In the genomic region with DNA sequence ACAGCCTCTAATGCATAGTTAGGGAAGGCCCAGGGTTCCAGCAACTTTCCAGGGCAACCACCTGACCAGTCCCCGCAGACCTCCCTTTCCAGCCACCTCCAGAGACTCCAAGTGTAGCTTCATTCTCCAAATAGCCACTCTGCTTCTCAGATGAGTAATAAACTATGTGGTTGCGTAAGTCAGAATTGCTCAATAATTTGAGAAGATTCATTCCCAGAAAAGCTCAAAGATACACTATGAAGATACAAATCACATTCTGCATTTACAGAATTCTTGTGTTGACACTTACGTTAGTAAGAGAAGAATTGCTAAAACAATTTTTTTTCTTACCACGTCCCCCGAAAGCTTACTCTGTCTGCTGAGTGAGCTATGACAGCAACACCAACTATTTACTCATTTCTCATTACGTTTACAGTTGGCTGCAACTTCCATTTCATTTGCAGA, we compare ENCODE assay signal across 10 cellular contexts. TPM values are rescaled to one million over a fixed set of nuclear protein-coding genes. Genes with fewer than 3 reads are reported as not detected.
DNase-seq lines count a peak whose midpoint lies in the region; ATAC-seq and TF ChIP-seq lines count a peak whose summit lies in the region.
"Had no signal": no experiment of that assay in that cellular context is flagged by ENCODE, and none has a peak within 500 bp of the region (broad histone marks: within the 10 kb centered on the region; RNA-seq: fewer than 3 reads in every experiment).

No MANE protein-coding gene starts in this region.

- intact Hi-C loops in Panc1 (cut with micrococcal nuclease; ENCODE audit: unreplicated experiment): no loop called here
- intact Hi-C loops in testis (cut with DNase I; ENCODE audit: low total_unique reads): no loop called here

- H2AK5ac ChIP-seq in trophoblast cell (ENCODE audit: low read length): no peak overlapping the region

- H3K4me3 ChIP-seq in Panc1 (ENCODE audit: low read depth in 2 of 2, low read length in 2 of 2) (0 out of 4 replicates have a peak overlapping the region, but pooled peaks of 1 of the 2 experiments have one; percentile 9), trophoblast cell (ENCODE audit: low read depth, low read length) (no peak overlapping the region), testis (no peak overlapping the region)

- no peak overlapping the region for H3K9ac ChIP-seq in trophoblast cell (ENCODE audit: low read length)

- peak overlapping the region; percentile 41 for H3K4me2 ChIP-seq in trophoblast cell (ENCODE audit: low read length)

- CTCF ChIA-PET in Panc1 (lab: Charles Lee): no interaction called here

- no peaks in the 10 kb centered on the region for H3K9me3 ChIP-seq in Panc1 (ENCODE audit: control insufficient read depth, insufficient read depth, low read depth, low read length)
- no peaks in the 10 kb centered on the region for H3K9me3 ChIP-seq in trophoblast cell (ENCODE audit: insufficient read depth, low read depth, low read length)
- no peaks in the 10 kb centered on the region for H3K9me3 ChIP-seq in testis

- BruUV-seq in Panc1 (replicated peaks; lab: Mats Ljungman, UMichigan): no TSS peak

- no peak for TF ChIP-seq CTCF in Panc1 (IDR thresholded peaks at IDR 0.05)
- no peak for TF ChIP-seq CTCF in testis (IDR thresholded peaks at IDR 0.05)
- no peak for TF ChIP-seq CTCF in GM13976 (IDR thresholded peaks at IDR 0.05; ENCODE audit: borderline replicate concordance, control extremely low read depth, extremely low read depth, insufficient read depth, missing control alignments)

- H2BK5ac ChIP-seq in trophoblast cell (ENCODE audit: low read depth, low read length, poor library complexity): no peak overlapping the region

- no peak overlapping the region for H4K12ac ChIP-seq in trophoblast cell (ENCODE audit: low read depth, low read length)

- DNase-seq in ELR (ENCODE audit: low read depth): peak; percentile 98
- DNase-seq in Panc1 (ENCODE audit: low read depth, low spot score): peak; percentile 38
- DNase-seq in fibroblast of peridontal ligament (ENCODE audit: extremely low read depth): peak; percentile 99
- DNase-seq in trophoblast cell: peak; percentile 67 to 100
- DNase-seq in testis: no peak
- DNase-seq in NCI-H2171 treated with DMSO at 0.1 percent for 48 hours (lab: John Stamatoyannopoulos, UW): no peak
- no peak for DNase-seq in GM13976 (ENCODE audit: low spot score)
- DNase-seq: stimulated activated CD4-positive, alpha-beta T cell treated with anti-CD3 and anti-CD28 coated beads, Interleukin-2, amount 100 ng/mL, for 24 hours; WERI-Rb-1 had no signal

- H3K27me3 ChIP-seq in Panc1 (ENCODE audit: control insufficient read depth, insufficient read depth, low read length) (no peaks in the 10 kb centered on the region), trophoblast cell (ENCODE audit: insufficient read depth, low read length) (no peaks in the 10 kb centered on the region), testis (no peaks in the 10 kb centered on the region)

- no peaks in the 10 kb centered on the region for H3K79me2 ChIP-seq in trophoblast cell (ENCODE audit: control insufficient read depth, insufficient read depth, low read length, poor library complexity)

- in situ Hi-C loops in Panc1 (cut with HindIII; ENCODE audit: low pct_unique_long_range_greater_than_20kb, low sequenced_read_pairs) (no loop called here), GM13976 (cut with MboI; ENCODE audit: low sequenced_read_pairs, unreplicated experiment) (no loop called here)

- H3K18ac ChIP-seq in trophoblast cell (ENCODE audit: low read length): no peak overlapping the region

- peaks cover 17% of the 10 kb centered on the region for H3K79me1 ChIP-seq in trophoblast cell (ENCODE audit: low read length)

- no peak overlapping the region for H3K23ac ChIP-seq in trophoblast cell (ENCODE audit: low read length)

- H2BK12ac ChIP-seq in trophoblast cell (ENCODE audit: low read length): no peak overlapping the region

- no peak overlapping the region for H4K91ac ChIP-seq in trophoblast cell (ENCODE audit: low read depth, low read length)

- no peak overlapping the region for H3K14ac ChIP-seq in trophoblast cell (ENCODE audit: low read length)

- no peak overlapping the region for H4K8ac ChIP-seq in trophoblast cell (ENCODE audit: low read depth, low read length)

- no peak for TF ChIP-seq POLR2A in testis (IDR thresholded peaks at IDR 0.05)

- H3K36me3 ChIP-seq in Panc1 (ENCODE audit: control insufficient read depth, insufficient read depth, low read length) (no peaks in the 10 kb centered on the region), trophoblast cell (ENCODE audit: control insufficient read depth in 1 of 2, insufficient read depth in 2 of 2, low read length in 2 of 2) (no peaks in the 10 kb centered on the region), testis (ENCODE audit: low read depth, missing control alignments) (no peaks in the 10 kb centered on the region)
- H3K36me3 ChIP-seq: WERI-Rb-1 had no signal

- H3K4me1 ChIP-seq in Panc1 (ENCODE audit: control insufficient read depth, insufficient read depth, low read length) (no peaks in the 10 kb centered on the region; the same call in none of the 2 replicates), trophoblast cell (ENCODE audit: control insufficient read depth in 1 of 2, insufficient read depth in 2 of 2, low read length in 2 of 2) (peaks cover 5 to 12% of the 10 kb centered on the region in 2 experiments), testis (no peaks in the 10 kb centered on the region)

- no peak overlapping the region for H3K4ac ChIP-seq in trophoblast cell (ENCODE audit: low read depth, low read length)

- no peak overlapping the region for H2BK120ac ChIP-seq in trophoblast cell (ENCODE audit: insufficient read depth, low read length, poor library complexity)

- no peak overlapping the region for H3K27ac ChIP-seq in Panc1 (ENCODE audit: low read length)
- H3K27ac ChIP-seq in trophoblast cell (ENCODE audit: low read depth, low read length): no peak overlapping the region
- no peak overlapping the region for H3K27ac ChIP-seq in testis
- H3K27ac ChIP-seq: WERI-Rb-1 had no signal

- POLR2A ChIA-PET in Panc1 (lab: Charles Lee): no interaction called here

- H2AFZ ChIP-seq in trophoblast cell (ENCODE audit: insufficient read depth, low read length, poor library complexity): no peak overlapping the region

- peak; percentile 77; the same call in 1 of the 2 replicates for ATAC-seq in Panc1
- ATAC-seq in GM21529 (IDR thresholded peaks at IDR 0.05; ENCODE audit: unreplicated experiment): no peak

- WGBS in trophoblast cell (ENCODE audit: extremely low coverage, insufficient coverage, insufficient read length): no CpG with 5 or more reads among the region's 6 CpGs
- 74 to 89% methylated on average over 6 of the region's 6 CpGs for WGBS in testis, 2 donors

RNA-seq across cellular contexts. Expression of a gene that starts 8.2 kb away (rescaled TPM):
- total RNA-seq in Panc1 (2021; ENCODE audit: unreplicated experiment) (24.5 TPM), testis (10 to 100 TPM; 36.5 to 40.2 TPM)
- 11.9 TPM for polyA plus RNA-seq in Panc1 (2012; ENCODE audit: insufficient read length)
- 33.1 and 34.6 TPM in 2 replicates for polyA plus RNA-seq in trophoblast cell (2013)
- 35.6 TPM for polyA plus RNA-seq in testis (ENCODE audit: insufficient read depth, low read depth, low replicate concordance)

Comparison
In these comparisons a context has a peak if more than half of its experiments do, and no peak if none do; other contexts are left out.
1. DNase-seq: peak in ELR (single experiment), Panc1 (single experiment), fibroblast of peridontal ligament (single experiment) and trophoblast cell (2 of 2); none in testis (single experiment), NCI-H2171 treated with DMSO at 0.1 percent for 48 hours (single experiment) and GM13976 (single experiment).